8 cellular contexts compared by ENCODE assay signal in the genomic region with DNA sequence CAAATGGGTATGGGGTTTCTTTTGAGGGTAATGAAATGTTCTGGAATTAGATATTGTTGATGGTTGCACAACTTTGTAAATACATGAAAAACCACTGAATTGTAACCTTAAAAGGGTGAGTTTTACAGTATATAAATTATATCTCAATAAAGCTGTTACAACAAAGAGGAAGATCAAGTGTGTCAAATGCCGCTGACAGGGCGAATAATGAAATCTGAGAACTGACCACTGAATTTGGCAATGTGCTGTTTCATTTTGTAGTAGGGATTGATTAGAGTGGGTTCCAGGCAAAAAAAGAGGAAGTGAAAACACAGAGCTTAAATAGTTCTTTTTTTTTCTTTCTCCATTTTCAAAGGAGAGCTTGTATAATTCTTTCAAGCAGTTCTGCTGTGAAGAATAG.
A peak's percentile ranks its signal among the peaks of the same experiment; 100 is the strongest.
DNase-seq lines count a peak whose midpoint lies in the region; ATAC-seq lines count a peak whose summit lies in the region.

No MANE protein-coding gene starts in this region.

- peak; percentile 89 for DNase-seq in SIG-M5 (lab: John Stamatoyannopoulos, UW)
- peak; percentile 8 for DNase-seq in putamen (ENCODE audit: low spot score)
- DNase-seq in NCI-H2107 treated with DMSO at 0.1 percent for 48 hours (lab: John Stamatoyannopoulos, UW; ENCODE audit: unreplicated experiment): no peak
- DNase-seq in activated CD4-positive, alpha-beta memory T cell treated with anti-CD3 and anti-CD28 coated beads, Interleukin-2, amount 10 ng/mL, durations not matched to agents 7 days and 5 days: no peak
- no peak for DNase-seq in GM03348 (ENCODE audit: low spot score)
- no peak for DNase-seq in activated CD8-positive, alpha-beta T cell treated with anti-CD3 and anti-CD28 coated beads, Interleukin-2, amount 10 ng/mL, durations not matched to agents 7 days and 5 days

- CTCF ChIA-PET in activated CD4-positive, alpha-beta memory T cell treated with anti-CD3 and anti-CD28 coated beads, Interleukin-2, amount 10 ng/mL, durations not matched to agents 7 days and 5 days (lab: Charles Lee): interaction anchor here (0.8 kb wide), 1 partner anchor 10 kb away, joined by 3 read pairs; no protein-coding TSS in a partner anchor
- CTCF ChIA-PET in activated CD8-positive, alpha-beta T cell treated with anti-CD3 and anti-CD28 coated beads, Interleukin-2, amount 10 ng/mL, durations not matched to agents 7 days and 5 days (lab: Charles Lee): no interaction called here

- H3K9me3 Mint-ChIP-seq in activated CD4-positive, alpha-beta memory T cell treated with anti-CD3 and anti-CD28 coated beads, Interleukin-2, amount 10 ng/mL, durations not matched to agents 7 days and 5 days: no peaks in the 10 kb centered on the region
- H3K9me3 Mint-ChIP-seq in activated CD8-positive, alpha-beta T cell treated with anti-CD3 and anti-CD28 coated beads, Interleukin-2, amount 10 ng/mL, durations not matched to agents 7 days and 5 days (ENCODE audit: insufficient read depth): no peaks in the 10 kb centered on the region

- no peaks in the 10 kb centered on the region for H3K4me1 Mint-ChIP-seq in activated CD4-positive, alpha-beta memory T cell treated with anti-CD3 and anti-CD28 coated beads, Interleukin-2, amount 10 ng/mL, durations not matched to agents 7 days and 5 days
- H3K4me1 Mint-ChIP-seq in activated CD8-positive, alpha-beta T cell treated with anti-CD3 and anti-CD28 coated beads, Interleukin-2, amount 10 ng/mL, durations not matched to agents 7 days and 5 days (ENCODE audit: low read depth): no peaks in the 10 kb centered on the region

- ATAC-seq in GM19324 (IDR thresholded peaks at IDR 0.05; ENCODE audit: low FRiP score, unreplicated experiment): peak; percentile 93
- ATAC-seq in HG03045 (IDR thresholded peaks at IDR 0.05; ENCODE audit: unreplicated experiment): peak; percentile 88
- ATAC-seq in activated CD8-positive, alpha-beta T cell treated with anti-CD3 and anti-CD28 coated beads, Interleukin-2, amount 10 ng/mL, durations not matched to agents 7 days and 5 days: no peak

- no peak overlapping the region for H3K27ac Mint-ChIP-seq in activated CD4-positive, alpha-beta memory T cell treated with anti-CD3 and anti-CD28 coated beads, Interleukin-2, amount 10 ng/mL, durations not matched to agents 7 days and 5 days
- no peak overlapping the region for H3K27ac Mint-ChIP-seq in activated CD8-positive, alpha-beta T cell treated with anti-CD3 and anti-CD28 coated beads, Interleukin-2, amount 10 ng/mL, durations not matched to agents 7 days and 5 days

- POLR2A ChIA-PET in activated CD4-positive, alpha-beta memory T cell treated with anti-CD3 and anti-CD28 coated beads, Interleukin-2, amount 10 ng/mL, durations not matched to agents 7 days and 5 days (lab: Charles Lee): no interaction called here
- POLR2A ChIA-PET in activated CD8-positive, alpha-beta T cell treated with anti-CD3 and anti-CD28 coated beads, Interleukin-2, amount 10 ng/mL, durations not matched to agents 7 days and 5 days (lab: Charles Lee): no interaction called here

- H3K36me3 Mint-ChIP-seq in activated CD4-positive, alpha-beta memory T cell treated with anti-CD3 and anti-CD28 coated beads, Interleukin-2, amount 10 ng/mL, durations not matched to agents 7 days and 5 days (ENCODE audit: low read depth): no peaks in the 10 kb centered on the region
- H3K36me3 Mint-ChIP-seq in activated CD8-positive, alpha-beta T cell treated with anti-CD3 and anti-CD28 coated beads, Interleukin-2, amount 10 ng/mL, durations not matched to agents 7 days and 5 days (ENCODE audit: low read depth): no peaks in the 10 kb centered on the region

- no peak overlapping the region for H3K4me3 Mint-ChIP-seq in activated CD4-positive, alpha-beta memory T cell treated with anti-CD3 and anti-CD28 coated beads, Interleukin-2, amount 10 ng/mL, durations not matched to agents 7 days and 5 days
- H3K4me3 Mint-ChIP-seq in activated CD8-positive, alpha-beta T cell treated with anti-CD3 and anti-CD28 coated beads, Interleukin-2, amount 10 ng/mL, durations not matched to agents 7 days and 5 days: no peak overlapping the region

- H3K27me3 Mint-ChIP-seq in activated CD4-positive, alpha-beta memory T cell treated with anti-CD3 and anti-CD28 coated beads, Interleukin-2, amount 10 ng/mL, durations not matched to agents 7 days and 5 days: peaks cover 4% of the 10 kb centered on the region
- H3K27me3 Mint-ChIP-seq in activated CD8-positive, alpha-beta T cell treated with anti-CD3 and anti-CD28 coated beads, Interleukin-2, amount 10 ng/mL, durations not matched to agents 7 days and 5 days (ENCODE audit: low read depth): peaks cover 8% of the 10 kb centered on the region

Comparison
In these comparisons a context has a peak if more than half of its experiments do, and no peak if none do; other contexts are left out.
1. DNase-seq: peak in SIG-M5 (single experiment) and putamen (single experiment); none in NCI-H2107 treated with DMSO at 0.1 percent for 48 hours (single experiment), activated CD4-positive, alpha-beta memory T cell treated with anti-CD3 and anti-CD28 coated beads, Interleukin-2, amount 10 ng/mL, durations not matched to agents 7 days and 5 days (single experiment), GM03348 (single experiment) and activated CD8-positive, alpha-beta T cell treated with anti-CD3 and anti-CD28 coated beads, Interleukin-2, amount 10 ng/mL, durations not matched to agents 7 days and 5 days (single experiment).